Comparison of ENCODE assay signal across 24 cellular contexts in genomic region chr5:17089001-17089400, GRCh38.
"Had no signal": no experiment of that assay in that cellular context is flagged by ENCODE, and none has a peak within 500 bp of the region (broad histone marks: within the 10 kb centered on the region; RNA-seq: fewer than 3 reads in every experiment).

No MANE protein-coding gene starts in this region.

- H2AFZ ChIP-seq: neural progenitor cell, parathyroid adenoma had no signal

- H3K27me3 ChIP-seq: neural progenitor cell, ovary, right lobe of liver, sigmoid colon, stomach, thyroid gland, tibial nerve, upper lobe of right lung, uterus had no signal

- H3K4me3 ChIP-seq: neural progenitor cell, ovary, psoas muscle, right lobe of liver, sigmoid colon, stomach, thoracic aorta, thyroid gland, tibial nerve, upper lobe of right lung, uterus had no signal

- ATAC-seq: naive thymus-derived CD4-positive, alpha-beta T cell; natural killer cell; psoas muscle; right cardiac atrium; right lobe of liver; stimulated activated effector memory CD8-positive, alpha-beta T cell treated with anti-CD3 and anti-CD28 coated beads, Interleukin-12 subunit alpha, Interleukin-12 subunit beta, amount 100 ng/mL, for 72 hours; stimulated activated naive B cell treated with anti-CD40 and anti-IgM and Interleukin-4, amounts not matched to agents 10 μg/mL and 1 μg/mL and 100 μg/mL, for 72 hours; upper lobe of right lung had no signal

- DNase-seq: naive thymus-derived CD4-positive, alpha-beta T cell; natural killer cell; occipital lobe; ovary; posterior cingulate gyrus; psoas muscle; right cardiac atrium; right lobe of liver; sigmoid colon; small intestine; stimulated activated CD4-positive, alpha-beta T cell treated with anti-CD3 and anti-CD28 coated beads, Interleukin-15, amount 100 ng/mL, for 24 hours; stimulated activated CD4-positive, alpha-beta T cell treated with anti-CD3 and anti-CD28 coated beads, Interleukin-2, amount 100 ng/mL, for 48 hours; stimulated activated CD4-positive, alpha-beta T cell treated with anti-CD3 and anti-CD28 coated beads, Interleukin-4, amount 100 ng/mL, for 24 hours; stimulated activated naive B cell treated with anti-CD40 and anti-IgM and Interleukin-4, amounts not matched to agents 10 μg/mL and 1 μg/mL and 100 μg/mL, for 72 hours; stimulated activated naive CD4-positive, alpha-beta T cell treated with Interleukin-2 at 50 U/mL for 16 hours; stomach; thyroid gland; upper lobe of right lung; uterus had no signal

- H3K27ac ChIP-seq: neural progenitor cell, ovary, parathyroid adenoma, psoas muscle, right lobe of liver, sigmoid colon, stomach, thoracic aorta, thyroid gland, tibial nerve, upper lobe of right lung, uterus had no signal

- H3K36me3 ChIP-seq: neural progenitor cell, ovary, right lobe of liver, sigmoid colon, stomach, thoracic aorta, thyroid gland, tibial nerve, upper lobe of right lung, uterus had no signal

- H3K9me3 ChIP-seq: ovary, psoas muscle, right lobe of liver, sigmoid colon, stomach, thoracic aorta, thyroid gland, tibial nerve, upper lobe of right lung, uterus had no signal

- H3K9ac ChIP-seq: neural progenitor cell, parathyroid adenoma had no signal

- H3K79me2 ChIP-seq: parathyroid adenoma had no signal

- FAIRE-seq: small intestine had no signal

- H3K4me1 ChIP-seq: neural progenitor cell, parathyroid adenoma, psoas muscle, right lobe of liver, sigmoid colon, stomach, tibial nerve, upper lobe of right lung, uterus had no signal

- H3K4me2 ChIP-seq: neural progenitor cell had no signal
